ENCODE assay signal across 10 cellular contexts in genomic region chr6:134707342-134707982, GRCh38.
A peak's percentile ranks its signal among the peaks of the same experiment; 100 is the strongest.
DNase-seq lines count a peak whose midpoint lies in the region; ATAC-seq and TF ChIP-seq lines count a peak whose summit lies in the region.
"Had no signal": no experiment of that assay in that cellular context is flagged by ENCODE, and none has a peak within 500 bp of the region (broad histone marks: within the 10 kb centered on the region; RNA-seq: fewer than 3 reads in every experiment).

No MANE protein-coding gene starts in this region.

- no peak for DNase-seq in CD4-positive, alpha-beta T cell
- DNase-seq in HuH-7 (ENCODE audit: low spot score) (peak; percentile 69), astrocyte of the spinal cord (ENCODE audit: low read depth, low spot score) (peak; percentile 61), DMS 273 treated with DMSO at 0.1 percent for 48 hours (lab: John Stamatoyannopoulos, UW) (no peak), NCI-H1092 treated with DMSO at 0.1 percent for 48 hours (lab: John Stamatoyannopoulos, UW) (no peak)
- DNase-seq: activated CD4-positive, alpha-beta T cell treated with anti-CD3 and anti-CD28 coated beads for 36 hours; NCI-H1694 treated with DMSO at 0.1 percent for 48 hours had no signal

- POLR2A ChIA-PET in CD4-positive, alpha-beta T cell (lab: Charles Lee): no interaction called here

- CTCF ChIA-PET in CD4-positive, alpha-beta T cell (lab: Charles Lee): no interaction called here

- 23% methylated on average over 4 of the region's 4 CpGs for WGBS in liver

- H3K36me3 ChIP-seq in liver (ENCODE audit: control insufficient read depth in 4 of 4, insufficient read depth in 3 of 4, low read depth in 1 of 4, low read length in 3 of 4): no peaks in the 10 kb centered on the region

- no peak overlapping the region for H3K4me3 Mint-ChIP-seq in CD4-positive, alpha-beta T cell
- H3K4me3 Mint-ChIP-seq: activated CD4-positive, alpha-beta T cell treated with anti-CD3 and anti-CD28 coated beads for 36 hours had no signal

- in situ Hi-C loops in astrocyte of the spinal cord (cut with HindIII; ENCODE audit: low sequenced_read_pairs): no loop called here

- H3K36me3 Mint-ChIP-seq in CD4-positive, alpha-beta T cell (ENCODE audit: low read depth): no peaks in the 10 kb centered on the region

- peak; percentile 44 to 62 for TF ChIP-seq RAD21 in liver (IDR thresholded peaks at IDR 0.05)

- peaks cover 0 to 10% (median 4%) of the 10 kb centered on the region in 4 donors for H3K4me1 ChIP-seq in liver (ENCODE audit: control insufficient read depth in 4 of 4, insufficient read depth in 4 of 4, low read length in 3 of 4)

- H3K4me1 Mint-ChIP-seq in CD4-positive, alpha-beta T cell (ENCODE audit: low read depth): no peaks in the 10 kb centered on the region
- H3K4me1 Mint-ChIP-seq: activated CD4-positive, alpha-beta T cell treated with anti-CD3 and anti-CD28 coated beads for 36 hours had no signal

- no peak overlapping the region for H3K27ac ChIP-seq in CD4-positive, alpha-beta T cell (ENCODE audit: low read depth, low read length)
- no peak overlapping the region for H3K27ac ChIP-seq in liver (ENCODE audit: low read depth in 1 of 2, low read length in 2 of 2)

- TF ChIP-seq CTCF in CD4-positive, alpha-beta T cell (IDR thresholded peaks at IDR 0.05): no peak
- TF ChIP-seq CTCF in astrocyte of the spinal cord (IDR thresholded peaks at IDR 0.05; ENCODE audit: low read depth, low read length): no peak
- no peak for TF ChIP-seq CTCF in liver (IDR thresholded peaks at IDR 0.05; ENCODE audit: low read depth, low read length, missing input control)

- no peaks in the 10 kb centered on the region for H3K27me3 ChIP-seq in CD4-positive, alpha-beta T cell (ENCODE audit: control insufficient read depth, insufficient read depth, low read length)
- no peaks in the 10 kb centered on the region for H3K27me3 ChIP-seq in liver (ENCODE audit: control insufficient read depth in 4 of 4, insufficient read depth in 4 of 4, low read length in 3 of 4)

- no peaks in the 10 kb centered on the region for H3K9me3 ChIP-seq in CD4-positive, alpha-beta T cell (ENCODE audit: control insufficient read depth, low read length)
- H3K9me3 ChIP-seq in liver (ENCODE audit: control insufficient read depth in 4 of 4, low read length in 3 of 4): no peaks in the 10 kb centered on the region

- intact Hi-C loops in CD4-positive, alpha-beta T cell (cut with DNase I, micrococcal nuclease): no loop called here

- no peak overlapping the region for H3K27ac Mint-ChIP-seq in CD4-positive, alpha-beta T cell
- H3K27ac Mint-ChIP-seq: activated CD4-positive, alpha-beta T cell treated with anti-CD3 and anti-CD28 coated beads for 36 hours had no signal

- H3K9ac ChIP-seq in liver (ENCODE audit: low read depth in 1 of 2, low read length in 2 of 2): no peak overlapping the region

- no peaks in the 10 kb centered on the region for H3K9me3 Mint-ChIP-seq in CD4-positive, alpha-beta T cell

- H3K4me3 ChIP-seq in astrocyte of the spinal cord (ENCODE audit: low read depth, low read length) (no peak overlapping the region), liver (ENCODE audit: low read depth in 1 of 3, low read length in 3 of 3) (no peak overlapping the region)

- peak; percentile 24 for ATAC-seq in CD4-positive, alpha-beta T cell (ENCODE audit: poor library complexity)
- no peak for ATAC-seq in GM21576 (IDR thresholded peaks at IDR 0.05; ENCODE audit: unreplicated experiment)
- ATAC-seq in HG03571 (IDR thresholded peaks at IDR 0.05; ENCODE audit: unreplicated experiment): no peak
- ATAC-seq: activated CD4-positive, alpha-beta T cell treated with anti-CD3 and anti-CD28 coated beads for 36 hours had no signal

- H3K27me3 Mint-ChIP-seq in CD4-positive, alpha-beta T cell: peaks cover 25% of the 10 kb centered on the region

TF ChIP-seq in liver, 16 proteins besides CTCF, POLR2A, EP300 and RAD21:
- TF ChIP-seq SP1 (IDR thresholded peaks at IDR 0.05) (peak; percentile 76), MAX (IDR thresholded peaks at IDR 0.05) (peak; percentile 79), JUND (IDR thresholded peaks at IDR 0.05) (peak; percentile 83 to 85), TAF1 (conservative IDR thresholded peaks at IDR 0.05) (no peak), FOXA1 (IDR thresholded peaks at IDR 0.05) (no peak), EGR1 (IDR thresholded peaks at IDR 0.05; ENCODE audit: low read depth in 2 of 2) (peak in 1 of 2 donors; percentile 40), HNF4A (conservative IDR thresholded peaks at IDR 0.05) (peak; percentile 97 to 99), NR2F2 (IDR thresholded peaks at IDR 0.05) (no peak), ZBTB33 (IDR thresholded peaks at IDR 0.05) (peak; percentile 57), GABPA (IDR thresholded peaks at IDR 0.05 in 1 of 2, conservative IDR thresholded peaks at IDR 0.05 in 1 of 2) (no peak), RXRA (IDR thresholded peaks at IDR 0.05) (peak; percentile 79), ATF3 (IDR thresholded peaks at IDR 0.05) (no peak), REST (IDR thresholded peaks at IDR 0.05) (peak; percentile 26), HNF4G (IDR thresholded peaks at IDR 0.05) (peak; percentile 94), FOXA2 (IDR thresholded peaks at IDR 0.05) (peak; percentile 21), YY1 (IDR thresholded peaks at IDR 0.05) (peak; percentile 44)
TF ChIP-seq in liver: peak in this region for 11.

Comparison
In these comparisons a context has a peak if more than half of its experiments do, and no peak if none do; other contexts are left out.
1. DNase-seq: peak in HuH-7 (single experiment) and astrocyte of the spinal cord (single experiment); none in CD4-positive, alpha-beta T cell (0 of 10), DMS 273 treated with DMSO at 0.1 percent for 48 hours (single experiment) and NCI-H1092 treated with DMSO at 0.1 percent for 48 hours (single experiment).